In the genomic region with DNA sequence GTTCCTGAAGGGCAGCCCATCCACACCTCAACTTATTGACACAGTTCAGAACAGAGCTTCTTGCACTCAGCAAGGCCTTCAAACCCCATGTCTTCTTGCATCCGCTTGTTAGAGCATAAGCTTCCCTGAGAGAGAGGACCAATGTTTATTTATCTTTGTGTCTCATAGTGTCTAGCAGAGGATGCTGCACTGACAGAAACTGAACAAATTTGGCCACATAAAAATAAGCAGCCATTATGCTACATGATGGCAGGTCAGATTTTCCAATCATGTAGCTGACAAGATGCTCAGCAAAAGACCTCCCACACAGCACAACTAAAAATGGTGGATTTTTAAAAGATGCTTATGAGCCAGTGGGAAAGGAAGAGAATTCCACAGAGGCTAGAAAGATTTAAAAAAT, we compare ENCODE assay signal across 24 cellular contexts. TPM values are rescaled to one million over a fixed set of nuclear protein-coding genes. Genes with fewer than 3 reads are reported as not detected.
"Had no signal": no experiment of that assay in that cellular context is flagged by ENCODE, and none has a peak within 500 bp of the region (broad histone marks: within the 10 kb centered on the region; RNA-seq: fewer than 3 reads in every experiment).

No MANE protein-coding gene starts in this region.

- H3K4me2 ChIP-seq: SK-N-SH had no signal

- H3K9ac ChIP-seq: SK-N-SH had no signal

- H3K27ac ChIP-seq: HL-60 had no signal

- H3K9me3 ChIP-seq: SK-N-SH had no signal

- DNase-seq: KBM-7, MM.1S, MV-4-11, NCI-H1048, NCI-H1105 treated with DMSO at 0.1 percent for 48 hours, NCI-H1417 treated with DMSO at 0.1 percent for 48 hours, NCI-H146, NCI-H1694 treated with DMSO at 0.1 percent for 48 hours, NCI-H2029, NCI-H2081 treated with DMSO at 0.1 percent for 48 hours, NCI-H2171, NCI-H226, NCI-H446, NCI-H510A, NCI-H524 treated with DMSO at 0.1 percent for 48 hours, NCI-H69, NCI-H774, Right ventricle myocardium superior, RPMI8226, SIG-M5, SK-N-SH, SW 1271 had no signal

RNA-seq across cellular contexts. Expression of a gene that starts 38.1 kb away (rescaled TPM):
- total RNA-seq: Right ventricle myocardium superior, SK-MEL-5 had no signal
